Comparison of ENCODE assay signal across 8 cellular contexts in genomic region chr18:77131100-77131651, GRCh38. TPM values are rescaled to one million over a fixed set of nuclear protein-coding genes. Genes with fewer than 3 reads are reported as not detected.
DNase-seq lines count a peak whose midpoint lies in the region; ATAC-seq and TF ChIP-seq lines count a peak whose summit lies in the region.

No MANE protein-coding gene starts in this region.

- peak overlapping the region; percentile 97 for H3K4me3 Mint-ChIP-seq in T-helper 1 cell treated with Interleukin-12 subunit alpha and Interleukin-12 subunit beta and Interleukin-4 antibody, amounts not matched to agents 30 μg/mL and 1 μg/mL, for 36 hours
- peak overlapping the region; percentile 99 for H3K4me3 Mint-ChIP-seq in central memory CD8-positive, alpha-beta T cell

- whole genome bisulfite sequencing in right lobe of liver (ENCODE audit: insufficient coverage, low coverage, low lambda C conversion rate, missing lambda C conversion rate), result 2% methylated on average over 14 of the region's 31 CpGs

- no peaks in the 10 kb centered on the region for H3K9me3 ChIP-seq in right lobe of liver

- TF ChIP-seq POLR2A in right lobe of liver (IDR thresholded peaks at IDR 0.05), result no peak

- DNase-seq in activated effector memory CD4-positive, alpha-beta T cell treated with anti-CD3 and anti-CD28 coated beads, Interleukin-2, amount 50 U/mL, for 16 hours, result peak; percentile 81
- no peak for DNase-seq in activated effector memory CD4-positive, alpha-beta T cell treated with Interleukin-2 at 50 U/mL for 16 hours
- DNase-seq in central memory CD8-positive, alpha-beta T cell (ENCODE audit: low spot score in 2 of 2), result peak in 1 of 2 donors; percentile 18
- DNase-seq in right lobe of liver, result peak in 2 of 3 donors; percentile 60 to 70
- peak; percentile 62 for DNase-seq in stimulated activated CD8-positive, alpha-beta memory T cell treated with anti-CD3 and anti-CD28 coated beads, Interleukin-4, amount 100 ng/mL, for 48 hours
- DNase-seq in DMS153 (lab: John Stamatoyannopoulos, UW), result no peak

- no peaks in the 10 kb centered on the region for H3K27me3 ChIP-seq in right lobe of liver

- TF ChIP-seq CTCF in right lobe of liver (IDR thresholded peaks at IDR 0.05), result no peak

- no peaks in the 10 kb centered on the region for H3K36me3 ChIP-seq in right lobe of liver

- H3K9me3 Mint-ChIP-seq in T-helper 1 cell treated with Interleukin-12 subunit alpha and Interleukin-12 subunit beta and Interleukin-4 antibody, amounts not matched to agents 30 μg/mL and 1 μg/mL, for 36 hours, result no peaks in the 10 kb centered on the region
- no peaks in the 10 kb centered on the region for H3K9me3 Mint-ChIP-seq in central memory CD8-positive, alpha-beta T cell

- H3K4me1 ChIP-seq in right lobe of liver, result peaks cover 0 to 37% (median 5%) of the 10 kb centered on the region in 4 donors

- H3K27ac Mint-ChIP-seq in T-helper 1 cell treated with Interleukin-12 subunit alpha and Interleukin-12 subunit beta and Interleukin-4 antibody, amounts not matched to agents 30 μg/mL and 1 μg/mL, for 36 hours, result peak overlapping the region; percentile 95
- peak overlapping the region; percentile 97 for H3K27ac Mint-ChIP-seq in central memory CD8-positive, alpha-beta T cell (ENCODE audit: low read depth)

- intact Hi-C loops in right lobe of liver (cut with DNase I), result loop anchor here in 1 of 2 donors (10.0 kb wide), 1 partner anchor 76 kb away; no protein-coding TSS in a partner anchor

- H3K27me3 Mint-ChIP-seq in T-helper 1 cell treated with Interleukin-12 subunit alpha and Interleukin-12 subunit beta and Interleukin-4 antibody, amounts not matched to agents 30 μg/mL and 1 μg/mL, for 36 hours (ENCODE audit: low read depth), result no peaks in the 10 kb centered on the region
- H3K27me3 Mint-ChIP-seq in central memory CD8-positive, alpha-beta T cell, result no peaks in the 10 kb centered on the region

- no peak for ATAC-seq in central memory CD8-positive, alpha-beta T cell (replicated peaks; ENCODE audit: extremely low read depth, poor library complexity, severe bottlenecking)
- peak; percentile 3 to 16 (median 8) for ATAC-seq in right lobe of liver
- ATAC-seq in GM18867 (IDR thresholded peaks at IDR 0.05; ENCODE audit: unreplicated experiment), result no peak

- peaks cover 31% of the 10 kb centered on the region for H3K36me3 Mint-ChIP-seq in T-helper 1 cell treated with Interleukin-12 subunit alpha and Interleukin-12 subunit beta and Interleukin-4 antibody, amounts not matched to agents 30 μg/mL and 1 μg/mL, for 36 hours (ENCODE audit: low read depth)
- H3K36me3 Mint-ChIP-seq in central memory CD8-positive, alpha-beta T cell (ENCODE audit: insufficient read depth), result peaks cover 39% of the 10 kb centered on the region

- H3K27ac ChIP-seq in right lobe of liver, result peak overlapping the region; percentile 97 to 99 (median 98)

- peak overlapping the region; percentile 79 to 96 (median 92) for H3K4me3 ChIP-seq in right lobe of liver

- peaks cover 60% of the 10 kb centered on the region for H3K4me1 Mint-ChIP-seq in T-helper 1 cell treated with Interleukin-12 subunit alpha and Interleukin-12 subunit beta and Interleukin-4 antibody, amounts not matched to agents 30 μg/mL and 1 μg/mL, for 36 hours (ENCODE audit: low read depth)
- H3K4me1 Mint-ChIP-seq in central memory CD8-positive, alpha-beta T cell, result peaks cover 73% of the 10 kb centered on the region

RNA-seq across cellular contexts. Expression of gene MBP, which starts 1.4 kb away (rescaled TPM):
- 10 to 100 TPM; 24.0 to 40.8 (median 27.6) TPM for total RNA-seq in right lobe of liver

Comparison
In these comparisons a context has a peak if more than half of its experiments do, and no peak if none do; other contexts are left out.
1. DNase-seq: peak in activated effector memory CD4-positive, alpha-beta T cell treated with anti-CD3 and anti-CD28 coated beads, Interleukin-2, amount 50 U/mL, for 16 hours (single experiment), right lobe of liver (2 of 3) and stimulated activated CD8-positive, alpha-beta memory T cell treated with anti-CD3 and anti-CD28 coated beads, Interleukin-4, amount 100 ng/mL, for 48 hours (single experiment); none in activated effector memory CD4-positive, alpha-beta T cell treated with Interleukin-2 at 50 U/mL for 16 hours (single experiment) and DMS153 (single experiment).
2. ATAC-seq: peak in right lobe of liver (4 of 4); none in central memory CD8-positive, alpha-beta T cell (single experiment) and GM18867 (single experiment).